ENCODE assay signal across 15 cellular contexts in genomic region chr14:60179296-60179924, GRCh38. TPM values are rescaled to one million over a fixed set of nuclear protein-coding genes. Genes with fewer than 3 reads are reported as not detected.
DNase-seq lines count a peak whose midpoint lies in the region; ATAC-seq, FAIRE-seq and TF ChIP-seq lines count a peak whose summit lies in the region.
"Had no signal": no experiment of that assay in that cellular context is flagged by ENCODE, and none has a peak within 500 bp of the region (broad histone marks: within the 10 kb centered on the region; RNA-seq: fewer than 3 reads in every experiment).

No MANE protein-coding gene starts in this region.

- FAIRE-seq in H54 (lab: Jason Lieb, UNC) = no peak

- no peak for TF ChIP-seq POLR2A in H54 (IDR thresholded peaks at IDR 0.05; ENCODE audit: low read depth, low read length)

- H3K27me3 ChIP-seq in MG63 = no peaks in the 10 kb centered on the region
- H3K27me3 ChIP-seq: adrenal gland, heart left ventricle had no signal

- peak overlapping the region; percentile 2 for H3K27ac Mint-ChIP-seq in activated naive CD4-positive, alpha-beta T cell treated with anti-CD3 and anti-CD28 coated beads, Interleukin-2, amount 50 U/mL, for 24 hours
- H3K27ac Mint-ChIP-seq in stimulated activated effector memory CD8-positive, alpha-beta T cell treated with anti-CD3 and anti-CD28 coated beads, Interleukin-12 subunit alpha, Interleukin-12 subunit beta, amount 100 ng/mL, for 72 hours = no peak overlapping the region
- H3K27ac Mint-ChIP-seq: activated CD4-positive, alpha-beta T cell treated with anti-CD3 and anti-CD28 coated beads, Interleukin-2, amount 10 ng/mL, durations not matched to agents 7 days and 5 days; naive B cell had no signal

- H3K27me3 Mint-ChIP-seq in activated naive CD4-positive, alpha-beta T cell treated with anti-CD3 and anti-CD28 coated beads, Interleukin-2, amount 50 U/mL, for 24 hours = no peaks in the 10 kb centered on the region
- H3K27me3 Mint-ChIP-seq: activated CD4-positive, alpha-beta T cell treated with anti-CD3 and anti-CD28 coated beads, Interleukin-2, amount 10 ng/mL, durations not matched to agents 7 days and 5 days had no signal

- ATAC-seq in stimulated activated effector memory CD8-positive, alpha-beta T cell treated with anti-CD3 and anti-CD28 coated beads, Interleukin-12 subunit alpha, Interleukin-12 subunit beta, amount 100 ng/mL, for 72 hours = peak; percentile 54
- no peak for ATAC-seq in GM18502 (IDR thresholded peaks at IDR 0.05; ENCODE audit: poor library complexity, unreplicated experiment)

- H3K4me1 Mint-ChIP-seq in activated naive CD4-positive, alpha-beta T cell treated with anti-CD3 and anti-CD28 coated beads, Interleukin-2, amount 50 U/mL, for 24 hours = peaks cover 11% of the 10 kb centered on the region
- peaks cover 8% of the 10 kb centered on the region for H3K4me1 Mint-ChIP-seq in stimulated activated effector memory CD8-positive, alpha-beta T cell treated with anti-CD3 and anti-CD28 coated beads, Interleukin-12 subunit alpha, Interleukin-12 subunit beta, amount 100 ng/mL, for 72 hours

- H3K36me3 ChIP-seq in MG63 = no peaks in the 10 kb centered on the region
- H3K36me3 ChIP-seq: adrenal gland, heart left ventricle, prostate gland had no signal

- no peak for DNase-seq in activated naive CD4-positive, alpha-beta T cell treated with anti-CD3 and anti-CD28 coated beads, Interleukin-2, amount 50 U/mL, for 16 hours
- DNase-seq in MG63 (peak; percentile 34), fibroblast of the aortic adventitia (ENCODE audit: low read depth) (peak; percentile 56), GM20000 (ENCODE audit: low spot score) (no peak), H54 (ENCODE audit: insufficient read length, low spot score) (no peak)
- no peak for DNase-seq in stimulated activated effector memory CD8-positive, alpha-beta T cell treated with anti-CD3 and anti-CD28 coated beads, Interleukin-12 subunit alpha, Interleukin-12 subunit beta, amount 100 ng/mL, for 72 hours (ENCODE audit: low spot score in 2 of 2)
- DNase-seq: activated CD4-positive, alpha-beta T cell treated with anti-CD3 and anti-CD28 coated beads, Interleukin-2, amount 10 ng/mL, durations not matched to agents 7 days and 5 days; adrenal gland; COR-L47; heart left ventricle; naive B cell; NCI-H2227 treated with DMSO at 0.1 percent for 48 hours had no signal

- no peaks in the 10 kb centered on the region for H3K9me3 ChIP-seq in MG63
- H3K9me3 ChIP-seq: prostate gland had no signal

- TF ChIP-seq CTCF in fibroblast of the aortic adventitia (IDR thresholded peaks at IDR 0.05; ENCODE audit: insufficient read depth, low read length) = no peak
- no peak for TF ChIP-seq CTCF in GM20000 (IDR thresholded peaks at IDR 0.05; ENCODE audit: extremely low read depth, missing control alignments)

- no peaks in the 10 kb centered on the region for H3K9me3 Mint-ChIP-seq in activated naive CD4-positive, alpha-beta T cell treated with anti-CD3 and anti-CD28 coated beads, Interleukin-2, amount 50 U/mL, for 24 hours
- no peaks in the 10 kb centered on the region for H3K9me3 Mint-ChIP-seq in stimulated activated effector memory CD8-positive, alpha-beta T cell treated with anti-CD3 and anti-CD28 coated beads, Interleukin-12 subunit alpha, Interleukin-12 subunit beta, amount 100 ng/mL, for 72 hours
- H3K9me3 Mint-ChIP-seq: activated CD4-positive, alpha-beta T cell treated with anti-CD3 and anti-CD28 coated beads, Interleukin-2, amount 10 ng/mL, durations not matched to agents 7 days and 5 days had no signal

- H3K36me3 Mint-ChIP-seq in activated naive CD4-positive, alpha-beta T cell treated with anti-CD3 and anti-CD28 coated beads, Interleukin-2, amount 50 U/mL, for 24 hours = no peaks in the 10 kb centered on the region
- no peaks in the 10 kb centered on the region for H3K36me3 Mint-ChIP-seq in stimulated activated effector memory CD8-positive, alpha-beta T cell treated with anti-CD3 and anti-CD28 coated beads, Interleukin-12 subunit alpha, Interleukin-12 subunit beta, amount 100 ng/mL, for 72 hours

- H3K4me3 Mint-ChIP-seq in activated naive CD4-positive, alpha-beta T cell treated with anti-CD3 and anti-CD28 coated beads, Interleukin-2, amount 50 U/mL, for 24 hours = no peak overlapping the region
- no peak overlapping the region for H3K4me3 Mint-ChIP-seq in stimulated activated effector memory CD8-positive, alpha-beta T cell treated with anti-CD3 and anti-CD28 coated beads, Interleukin-12 subunit alpha, Interleukin-12 subunit beta, amount 100 ng/mL, for 72 hours
- H3K4me3 Mint-ChIP-seq: activated CD4-positive, alpha-beta T cell treated with anti-CD3 and anti-CD28 coated beads, Interleukin-2, amount 10 ng/mL, durations not matched to agents 7 days and 5 days; naive B cell had no signal

- H3K4me3 ChIP-seq in MG63 = no peak overlapping the region
- H3K4me3 ChIP-seq in fibroblast of the aortic adventitia (ENCODE audit: low read depth, low read length) = no peak overlapping the region
- H3K4me3 ChIP-seq: adrenal gland, heart left ventricle, prostate gland had no signal

RNA-seq across cellular contexts. Expression of gene DHRS7, which starts 14.2 kb away (rescaled TPM):
- total RNA-seq in MG63 (2014; rRNA removed; shearing (Covaris generic); ENCODE audit: low replicate concordance) = 31.8 and 33.8 TPM in 2 replicates
- 37.5 and 128 TPM in 2 replicates for total RNA-seq in fibroblast of the aortic adventitia (ENCODE audit: low replicate concordance)

Comparison
In these comparisons a context has a peak if more than half of its experiments do, and no peak if none do; other contexts are left out.
1. DNase-seq: peak in MG63 (single experiment) and fibroblast of the aortic adventitia (single experiment); none in activated naive CD4-positive, alpha-beta T cell treated with anti-CD3 and anti-CD28 coated beads, Interleukin-2, amount 50 U/mL, for 16 hours (single experiment), stimulated activated effector memory CD8-positive, alpha-beta T cell treated with anti-CD3 and anti-CD28 coated beads, Interleukin-12 subunit alpha, Interleukin-12 subunit beta, amount 100 ng/mL, for 72 hours (0 of 2), GM20000 (single experiment) and H54 (single experiment).